Comparison of ENCODE assay signal across 1 cellular context in the genomic region with DNA sequence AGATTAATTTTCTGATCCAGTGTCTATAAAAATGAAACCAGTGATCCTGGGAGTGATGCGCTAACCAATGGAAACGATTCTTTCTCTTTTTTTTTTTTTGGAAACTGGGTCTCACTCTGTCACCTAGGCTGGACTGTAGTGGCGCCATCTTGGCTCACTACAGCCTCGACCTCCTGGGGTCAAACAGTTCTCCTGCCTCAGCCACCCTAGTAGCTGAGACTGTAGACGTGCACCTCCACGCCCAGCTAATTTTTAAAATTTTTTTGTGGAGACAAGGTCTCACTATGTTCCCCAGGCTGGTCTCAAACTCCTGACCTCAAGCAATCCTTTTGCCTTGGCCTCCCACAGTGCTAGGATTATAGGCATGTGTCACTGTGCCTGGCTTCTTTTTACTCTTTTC.
TF ChIP-seq lines count a peak whose summit lies in the region.

No MANE protein-coding gene starts in this region.

TF ChIP-seq in K562, 482 proteins besides CTCF, POLR2A, EP300 and RAD21 (continued from another document):
- TF ChIP-seq, protein P1, sequence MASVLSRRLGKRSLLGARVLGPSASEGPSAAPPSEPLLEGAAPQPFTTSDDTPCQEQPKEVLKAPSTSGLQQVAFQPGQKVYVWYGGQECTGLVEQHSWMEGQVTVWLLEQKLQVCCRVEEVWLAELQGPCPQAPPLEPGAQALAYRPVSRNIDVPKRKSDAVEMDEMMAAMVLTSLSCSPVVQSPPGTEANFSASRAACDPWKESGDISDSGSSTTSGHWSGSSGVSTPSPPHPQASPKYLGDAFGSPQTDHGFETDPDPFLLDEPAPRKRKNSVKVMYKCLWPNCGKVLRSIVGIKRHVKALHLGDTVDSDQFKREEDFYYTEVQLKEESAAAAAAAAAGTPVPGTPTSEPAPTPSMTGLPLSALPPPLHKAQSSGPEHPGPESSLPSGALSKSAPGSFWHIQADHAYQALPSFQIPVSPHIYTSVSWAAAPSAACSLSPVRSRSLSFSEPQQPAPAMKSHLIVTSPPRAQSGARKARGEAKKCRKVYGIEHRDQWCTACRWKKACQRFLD (CRISPR knock-in tag; IDR thresholded peaks at IDR 0.05): peak; percentile 60; the same call in 1 of the 2 replicates
- TF ChIP-seq ZNF311 (CRISPR knock-in tag; IDR thresholded peaks at IDR 0.05): 0 out of 2 replicates have a peak, but pooled peaks have one; percentile 29
- TF ChIP-seq KLF6 (CRISPR knock-in tag; IDR thresholded peaks at IDR 0.05; ENCODE audit: borderline replicate concordance): 0 out of 2 replicates have a peak, but pooled peaks have one; percentile 33
- peak; percentile 66 for TF ChIP-seq PTRF (tag; IDR thresholded peaks at IDR 0.05)
- TF ChIP-seq RHOXF2B (CRISPR knock-in tag; conservative IDR thresholded peaks at IDR 0.05): 0 out of 2 replicates have a peak, but pooled peaks have one; percentile 36
- TF ChIP-seq NR2C1 (IDR thresholded peaks at IDR 0.05): no peak
- peak; percentile 60 for TF ChIP-seq NR2C1 (tag; IDR thresholded peaks at IDR 0.05)
- no peak for TF ChIP-seq SREBF1 (IDR thresholded peaks at IDR 0.05; ENCODE audit: borderline replicate concordance, low read depth, low read length)
- TF ChIP-seq MTF1 (CRISPR knock-in tag; IDR thresholded peaks at IDR 0.05; ENCODE audit: borderline replicate concordance): 0 out of 2 replicates have a peak, but pooled peaks have one; percentile 39
- TF ChIP-seq CXXC5 (CRISPR knock-in tag; IDR thresholded peaks at IDR 0.05): peak; percentile 64
- no peak for TF ChIP-seq NFE2L1 (tag; IDR thresholded peaks at IDR 0.05; ENCODE audit: borderline replicate concordance, low read depth)
- TF ChIP-seq ARID1B (IDR thresholded peaks at IDR 0.05): no peak
- TF ChIP-seq GATAD2B (IDR thresholded peaks at IDR 0.05; ENCODE audit: borderline replicate concordance): no peak
- TF ChIP-seq HMG20A (CRISPR knock-in tag; conservative IDR thresholded peaks at IDR 0.05): no peak
- no peak for TF ChIP-seq RBM25 (IDR thresholded peaks at IDR 0.05; ENCODE audit: low read depth, low read length, severe bottlenecking)
- TF ChIP-seq ZNF780A (CRISPR knock-in tag; IDR thresholded peaks at IDR 0.05): no peak
- TF ChIP-seq DMBX1 (CRISPR knock-in tag; IDR thresholded peaks at IDR 0.05; ENCODE audit: borderline replicate concordance): peak; percentile 90
- TF ChIP-seq CCAR2 (IDR thresholded peaks at IDR 0.05; ENCODE audit: low read depth, low read length): no peak
- TF ChIP-seq TAL1 (IDR thresholded peaks at IDR 0.05): no peak
- TF ChIP-seq TAF7 (tag; IDR thresholded peaks at IDR 0.05): peak; percentile 11; the same call in 1 of the 2 replicates
